In genomic region chr12:85866929-85867776, GRCh38 we compare ENCODE assay signal across 8 cellular contexts. TPM values are rescaled to one million over a fixed set of nuclear protein-coding genes. Genes with fewer than 3 reads are reported as not detected.
DNase-seq lines count a peak whose midpoint lies in the region; ATAC-seq and TF ChIP-seq lines count a peak whose summit lies in the region.

No MANE protein-coding gene starts in this region.

- no peak overlapping the region for H3K4me3 Mint-ChIP-seq in WTC11

- peaks cover 13% of the 10 kb centered on the region for H3K4me1 Mint-ChIP-seq in WTC11

- H3K4me3 ChIP-seq in left ventricle myocardium inferior: no peak overlapping the region
- peak overlapping the region; percentile 12 for H3K4me3 ChIP-seq in skeletal muscle satellite cell (ENCODE audit: low read length)

- H3K9me3 ChIP-seq in left ventricle myocardium inferior (replicated peaks) (no peaks in the 10 kb centered on the region), skeletal muscle satellite cell (replicated peaks; ENCODE audit: low read length) (no peaks in the 10 kb centered on the region)

- H3K27ac Mint-ChIP-seq in WTC11: no peak overlapping the region

- TF ChIP-seq CTCF in WTC11 (IDR thresholded peaks at IDR 0.05) (peak; percentile 70), left ventricle myocardium inferior (IDR thresholded peaks at IDR 0.05; ENCODE audit: borderline replicate concordance) (peak; percentile 87)

- intact Hi-C loops in left ventricle myocardium inferior (cut with micrococcal nuclease): loop anchor here (2.0 to 10.0 kb wide), 2 partner anchors 52 to 292 kb away; no protein-coding TSS in a partner anchor

- peak; percentile 45 for DNase-seq in COLO668 (lab: John Stamatoyannopoulos, UW; ENCODE audit: unreplicated experiment)
- DNase-seq in NCI-H1436 treated with DMSO at 0.1 percent for 48 hours (lab: John Stamatoyannopoulos, UW): peak; percentile 18
- DNase-seq in WTC11 (ENCODE audit: low spot score): no peak
- no peak for DNase-seq in left ventricle myocardium inferior
- DNase-seq in 8988T: no peak

- H3K9me3 Mint-ChIP-seq in WTC11: peaks cover 21% of the 10 kb centered on the region

- no peaks in the 10 kb centered on the region for H3K27me3 ChIP-seq in left ventricle myocardium inferior (ENCODE audit: low read depth)
- H3K27me3 ChIP-seq in skeletal muscle satellite cell (ENCODE audit: control insufficient read depth, insufficient read depth, low read length): no peaks in the 10 kb centered on the region

- peaks cover 11% of the 10 kb centered on the region for H3K36me3 Mint-ChIP-seq in WTC11

- H3K27me3 Mint-ChIP-seq in WTC11 (ENCODE audit: low read depth): no peaks in the 10 kb centered on the region; the same call in 1 of the 2 replicates

- peak overlapping the region; percentile 19 for H3K27ac ChIP-seq in left ventricle myocardium inferior (replicated peaks)

- ATAC-seq in GM18873 (IDR thresholded peaks at IDR 0.05; ENCODE audit: low FRiP score, unreplicated experiment) (peak; percentile 93), HG03025 (IDR thresholded peaks at IDR 0.05; ENCODE audit: low FRiP score, unreplicated experiment) (peak; percentile 92), WTC11 (peak; percentile 89)

- peak overlapping the region; percentile 15 for H3K9ac ChIP-seq in skeletal muscle satellite cell (ENCODE audit: low read depth, low read length)

- POLR2A ChIA-PET in WTC11 (lab: Charles Lee): no interaction called here

- H3K36me3 ChIP-seq in left ventricle myocardium inferior (no peaks in the 10 kb centered on the region), skeletal muscle satellite cell (ENCODE audit: insufficient read depth, low read length) (no peaks in the 10 kb centered on the region)

- CTCF ChIA-PET in WTC11 (lab: Charles Lee): interaction anchor here (0.6 to 3.9 kb wide), 28 partner anchors 9 to 712 kb away, joined by 3 to 24 read pairs (median 4); partner anchors contain the start of gene RASSF9

- H3K4me2 ChIP-seq in skeletal muscle satellite cell (ENCODE audit: low read length): peak overlapping the region; percentile 32

- no peaks in the 10 kb centered on the region for H3K4me1 ChIP-seq in left ventricle myocardium inferior
- H3K4me1 ChIP-seq in skeletal muscle satellite cell (ENCODE audit: control insufficient read depth, insufficient read depth, low read length): peaks cover 5% of the 10 kb centered on the region

TF ChIP-seq in WTC11, 78 proteins besides CTCF, POLR2A, EP300 and RAD21:
- no peak for TF ChIP-seq ZNF423 (CRISPR knock-in tag; IDR thresholded peaks at IDR 0.05)
- TF ChIP-seq OVOL2 (CRISPR knock-in tag; IDR thresholded peaks at IDR 0.05; ENCODE audit: borderline replicate concordance): no peak
- TF ChIP-seq NFATC4 (CRISPR knock-in tag; IDR thresholded peaks at IDR 0.05): no peak
- no peak for TF ChIP-seq TP53 (CRISPR knock-in tag; IDR thresholded peaks at IDR 0.05)
- TF ChIP-seq RELA (CRISPR knock-in tag; IDR thresholded peaks at IDR 0.05; ENCODE audit: borderline replicate concordance): no peak
- no peak for TF ChIP-seq JUN (CRISPR knock-in tag; IDR thresholded peaks at IDR 0.05)
- TF ChIP-seq, protein P1, sequence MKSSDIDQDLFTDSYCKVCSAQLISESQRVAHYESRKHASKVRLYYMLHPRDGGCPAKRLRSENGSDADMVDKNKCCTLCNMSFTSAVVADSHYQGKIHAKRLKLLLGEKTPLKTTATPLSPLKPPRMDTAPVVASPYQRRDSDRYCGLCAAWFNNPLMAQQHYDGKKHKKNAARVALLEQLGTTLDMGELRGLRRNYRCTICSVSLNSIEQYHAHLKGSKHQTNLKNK (CRISPR knock-in tag; IDR thresholded peaks at IDR 0.05): no peak

RNA-seq across cellular contexts. Expression of gene NTS, which starts 6.9 kb away (rescaled TPM):
- total RNA-seq in WTC11 (2021) (21.9 to 22.5 TPM (median 22.1 TPM) in 3 replicates), left ventricle myocardium inferior (not detected)
- not detected in 2 replicates for total RNA-seq in skeletal muscle satellite cell (2012; rRNA removed)

RNA-seq across cellular contexts. Expression of gene RASSF9, which starts 30.9 kb away (rescaled TPM):
- total RNA-seq in WTC11 (2021): 0.25 to 0.33 TPM (median 0.30 TPM) in 3 replicates
- total RNA-seq in left ventricle myocardium inferior: 7.3 TPM
- total RNA-seq in skeletal muscle satellite cell (2012; rRNA removed): under 0.01 and 0.25 TPM in 2 replicates

Comparison
In these comparisons a context has a peak if more than half of its experiments do, and no peak if none do; other contexts are left out.
1. DNase-seq: peak in COLO668 (single experiment) and NCI-H1436 treated with DMSO at 0.1 percent for 48 hours (single experiment); none in WTC11 (single experiment), left ventricle myocardium inferior (single experiment) and 8988T (single experiment).
2. RNA of gene NTS, which starts 6.9 kb away (total RNA-seq): 21.9 to 22.5 TPM in WTC11; not detected in left ventricle myocardium inferior (single experiment); every median in the first group is over 10 times any median in the second.
3. Peak in every context shown above with its lines, with median percentiles within 50 percentile points of each other: ATAC-seq.